22 cellular contexts compared by ENCODE assay signal in the genomic region with DNA sequence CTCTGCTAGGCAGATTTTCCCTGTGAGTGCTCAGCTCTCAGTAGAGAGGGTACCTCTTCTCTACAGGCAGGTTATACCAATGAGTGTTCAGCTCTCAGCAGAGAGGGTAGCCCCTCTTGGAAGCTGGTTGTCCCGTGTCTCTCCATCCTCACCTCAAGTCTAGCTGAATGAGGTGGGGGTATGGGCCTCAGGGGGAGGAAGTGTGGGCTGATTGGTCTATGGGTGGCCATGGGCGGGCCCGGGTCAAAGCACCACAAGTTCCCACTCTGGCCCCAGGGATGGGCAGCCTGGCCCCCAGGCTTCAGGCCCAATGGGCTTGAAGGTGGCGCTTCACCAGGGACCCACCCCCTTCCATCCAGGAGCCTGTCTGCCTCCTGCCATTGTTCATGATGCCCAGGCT. TPM values are rescaled to one million over a fixed set of nuclear protein-coding genes. Genes with fewer than 3 reads are reported as not detected.
DNase-seq lines count a peak whose midpoint lies in the region; ATAC-seq, FAIRE-seq and TF ChIP-seq lines count a peak whose summit lies in the region.
"Had no signal": no experiment of that assay in that cellular context is flagged by ENCODE, and none has a peak within 500 bp of the region (broad histone marks: within the 10 kb centered on the region; RNA-seq: fewer than 3 reads in every experiment).

No MANE protein-coding gene starts in this region.

- H3K4me1 ChIP-seq in right cardiac atrium (ENCODE audit: control insufficient read depth, insufficient read depth, low read length) (no peaks in the 10 kb centered on the region), heart left ventricle (peaks cover 0 to 31% (median 5%) of the 10 kb centered on the region in 12 donors), pancreas (peaks cover 12 to 16% (median 12%) of the 10 kb centered on the region in 3 donors)
- H3K4me1 ChIP-seq: SJCRH30 had no signal

- no peak for FAIRE-seq in pancreas (lab: Jason Lieb, UNC)
- FAIRE-seq: RCC 7860 had no signal

- 70% methylated on average over 4 of the region's 4 CpGs for WGBS in right cardiac atrium
- 70 to 100% (median 82%) methylated on average over 2 to 4 of the region's 4 CpGs for WGBS in heart left ventricle, 4 donors
- 72 to 75% methylated on average over 4 of the region's 4 CpGs for WGBS in pancreas, 2 donors

- TF ChIP-seq POLR2A in heart left ventricle (IDR thresholded peaks at IDR 0.05): no peak

- DNase-seq in right cardiac atrium (peak in 1 of 3 donors; percentile 43), heart left ventricle (no peak), pancreas (peak in 1 of 6 donors; percentile 29), NCI-H526 treated with DMSO at 0.1 percent for 48 hours (lab: John Stamatoyannopoulos, UW) (no peak)
- DNase-seq: 8988T, AML-193, EL, GF-D8, H9, KG1, MV-4-11, NCI-H1105 treated with DMSO at 0.1 percent for 48 hours, NCI-H2029 treated with DMSO at 0.1 percent for 48 hours, NCI-H345, NCI-H524 treated with DMSO at 0.1 percent for 48 hours, OCI-M1, SJCRH30 had no signal

- H3K27ac ChIP-seq in right cardiac atrium (ENCODE audit: low read length) (no peak overlapping the region), heart left ventricle (no peak overlapping the region), pancreas (peak overlapping the region in 3 of 4 donors; percentile 44 to 88 (median 78))
- H3K27ac ChIP-seq: C4-2B, SJCRH30 had no signal

- no peak for TF ChIP-seq CTCF in heart left ventricle (IDR thresholded peaks at IDR 0.05)
- no peak for TF ChIP-seq CTCF in pancreas (IDR thresholded peaks at IDR 0.05)

- H3K36me3 ChIP-seq in heart left ventricle: no peaks in the 10 kb centered on the region
- no peaks in the 10 kb centered on the region for H3K36me3 ChIP-seq in pancreas
- H3K36me3 ChIP-seq: SJCRH30 had no signal

- no peaks in the 10 kb centered on the region for H3K9me3 ChIP-seq in right cardiac atrium (ENCODE audit: control insufficient read depth, low read length)
- no peaks in the 10 kb centered on the region for H3K9me3 ChIP-seq in heart left ventricle
- no peaks in the 10 kb centered on the region for H3K9me3 ChIP-seq in pancreas
- H3K9me3 ChIP-seq: SJCRH30 had no signal

- no peaks in the 10 kb centered on the region for H3K27me3 ChIP-seq in right cardiac atrium (ENCODE audit: control insufficient read depth, insufficient read depth)
- H3K27me3 ChIP-seq in heart left ventricle: no peaks in the 10 kb centered on the region
- no peaks in the 10 kb centered on the region for H3K27me3 ChIP-seq in pancreas

- intact Hi-C loops in right cardiac atrium (cut with DNase I): no loop called here
- intact Hi-C loops in heart left ventricle (cut with DNase I): no loop called here
- intact Hi-C loops in pancreas (cut with DNase I): no loop called here

- ATAC-seq in right cardiac atrium (peak; percentile 17), heart left ventricle (no peak), esophagus mucosa (peak; percentile 21), pancreas (no peak), GM19035 (IDR thresholded peaks at IDR 0.05; ENCODE audit: unreplicated experiment) (no peak), GM18519 (IDR thresholded peaks at IDR 0.05; ENCODE audit: low FRiP score, unreplicated experiment) (no peak)

- H3K4me3 ChIP-seq in right cardiac atrium (ENCODE audit: low read length) (no peak overlapping the region), heart left ventricle (no peak overlapping the region), pancreas (no peak overlapping the region)
- H3K4me3 ChIP-seq: SJCRH30 had no signal

RNA-seq across cellular contexts. Expression of a gene that starts 17.0 kb away (rescaled TPM):
- total RNA-seq in right cardiac atrium (10 to 100 TPM; 48.8 to 68.2 (median 60.7) TPM), heart left ventricle (10 to 100 TPM; 15.9 to 74.9 (median 48.2) TPM), esophagus mucosa (175 TPM), pancreas (10 to 100 TPM; 44.0 to 60.5 (median 51.4) TPM)
- polyA plus RNA-seq in right cardiac atrium (27.3 TPM), heart left ventricle (10 to 100 TPM; 16.8 to 30.9 TPM), pancreas (10 to 100 TPM; 15.7 to 20.9 TPM)

RNA-seq across cellular contexts. Expression of a gene that starts 27.8 kb away (rescaled TPM):
- total RNA-seq in right cardiac atrium (10 to 100 TPM; 21.6 to 30.0 (median 27.4) TPM), heart left ventricle (10 to 100 TPM; 10.3 to 28.1 (median 22.5) TPM), esophagus mucosa (11.2 TPM), pancreas (10 to 100 TPM; 11.8 to 24.7 (median 19.3) TPM)
- polyA plus RNA-seq in right cardiac atrium (9.8 TPM), heart left ventricle (1 to 10 TPM; 6.1 to 9.0 TPM), pancreas (10 to 100 TPM; 17.8 to 27.3 TPM)

Comparison
In these comparisons a context has a peak if more than half of its experiments do, and no peak if none do; other contexts are left out.
1. ATAC-seq: peak in right cardiac atrium (2 of 2) and esophagus mucosa (single experiment); none in heart left ventricle (0 of 4), pancreas (0 of 4), GM19035 (single experiment) and GM18519 (single experiment).
2. H3K27ac ChIP-seq: peak in pancreas (3 of 4); none in right cardiac atrium (single experiment) and heart left ventricle (0 of 12).